11 cellular contexts compared by ENCODE assay signal in the genomic region with DNA sequence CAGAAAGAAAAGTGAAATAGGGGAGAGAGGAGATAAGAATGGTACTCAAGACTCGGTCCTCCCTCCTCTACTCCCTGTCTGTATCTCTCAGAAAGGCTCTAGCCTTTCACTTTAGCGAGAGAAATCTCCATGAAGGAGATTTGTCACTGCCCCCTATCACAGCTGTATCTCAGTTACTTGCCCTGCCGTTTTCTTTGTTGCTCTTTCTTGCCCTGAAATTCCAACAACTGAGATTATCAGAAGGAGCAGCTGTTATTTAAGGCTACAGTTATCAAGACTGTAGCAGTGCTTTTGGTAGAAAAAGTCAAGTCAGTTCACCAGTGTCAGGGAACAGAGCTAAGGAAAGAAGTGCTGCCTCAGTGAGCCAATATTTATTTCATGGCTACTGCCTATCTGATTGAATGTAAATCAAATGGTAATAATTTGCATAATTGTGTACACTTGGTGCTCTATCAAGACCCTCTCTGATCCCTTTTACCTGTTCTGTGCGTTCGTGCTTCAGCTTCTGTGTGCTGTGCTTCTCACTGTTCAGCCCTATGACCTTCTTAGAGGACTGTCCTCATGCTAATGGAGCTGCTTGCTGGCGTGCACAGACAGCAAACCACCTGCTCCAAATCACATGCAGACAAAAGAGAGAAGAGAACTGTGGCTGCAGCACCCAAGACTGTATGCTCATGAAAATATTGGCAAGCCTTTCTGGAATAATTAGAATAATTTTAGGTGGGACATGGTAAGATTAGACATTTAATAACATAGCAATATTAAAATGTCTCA.
"Had no signal": no experiment of that assay in that cellular context is flagged by ENCODE, and none has a peak within 500 bp of the region (broad histone marks: within the 10 kb centered on the region; RNA-seq: fewer than 3 reads in every experiment).

No MANE protein-coding gene starts in this region.

- H3K4me1 ChIP-seq: left lung, thyroid gland had no signal

- ATAC-seq: left lung, right cardiac atrium had no signal

- H3K4me3 ChIP-seq: esophagus squamous epithelium, left lung, smooth muscle cell, thyroid gland had no signal

- H3K27ac ChIP-seq: left lung, thyroid gland had no signal

- H3K36me3 ChIP-seq: esophagus squamous epithelium, left lung, thyroid gland had no signal

- DNase-seq: activated CD4-positive, alpha-beta memory T cell treated with anti-CD3 and anti-CD28 coated beads for 36 hours; activated gamma-delta T cell; activated naive CD8-positive, alpha-beta T cell treated with anti-CD3 and anti-CD28 coated beads for 36 hours; activated T-cell treated with anti-CD3 and anti-CD28 coated beads, Interleukin-2, amount 50 U/mL, for 48 hours; esophagus squamous epithelium; foreskin fibroblast; left lung; posterior cingulate gyrus; right cardiac atrium; thyroid gland had no signal

- H3K4me2 ChIP-seq: smooth muscle cell had no signal

- H3K27me3 ChIP-seq: left lung, thyroid gland had no signal
